Comparison of ENCODE assay signal across 8 cellular contexts in the genomic region with DNA sequence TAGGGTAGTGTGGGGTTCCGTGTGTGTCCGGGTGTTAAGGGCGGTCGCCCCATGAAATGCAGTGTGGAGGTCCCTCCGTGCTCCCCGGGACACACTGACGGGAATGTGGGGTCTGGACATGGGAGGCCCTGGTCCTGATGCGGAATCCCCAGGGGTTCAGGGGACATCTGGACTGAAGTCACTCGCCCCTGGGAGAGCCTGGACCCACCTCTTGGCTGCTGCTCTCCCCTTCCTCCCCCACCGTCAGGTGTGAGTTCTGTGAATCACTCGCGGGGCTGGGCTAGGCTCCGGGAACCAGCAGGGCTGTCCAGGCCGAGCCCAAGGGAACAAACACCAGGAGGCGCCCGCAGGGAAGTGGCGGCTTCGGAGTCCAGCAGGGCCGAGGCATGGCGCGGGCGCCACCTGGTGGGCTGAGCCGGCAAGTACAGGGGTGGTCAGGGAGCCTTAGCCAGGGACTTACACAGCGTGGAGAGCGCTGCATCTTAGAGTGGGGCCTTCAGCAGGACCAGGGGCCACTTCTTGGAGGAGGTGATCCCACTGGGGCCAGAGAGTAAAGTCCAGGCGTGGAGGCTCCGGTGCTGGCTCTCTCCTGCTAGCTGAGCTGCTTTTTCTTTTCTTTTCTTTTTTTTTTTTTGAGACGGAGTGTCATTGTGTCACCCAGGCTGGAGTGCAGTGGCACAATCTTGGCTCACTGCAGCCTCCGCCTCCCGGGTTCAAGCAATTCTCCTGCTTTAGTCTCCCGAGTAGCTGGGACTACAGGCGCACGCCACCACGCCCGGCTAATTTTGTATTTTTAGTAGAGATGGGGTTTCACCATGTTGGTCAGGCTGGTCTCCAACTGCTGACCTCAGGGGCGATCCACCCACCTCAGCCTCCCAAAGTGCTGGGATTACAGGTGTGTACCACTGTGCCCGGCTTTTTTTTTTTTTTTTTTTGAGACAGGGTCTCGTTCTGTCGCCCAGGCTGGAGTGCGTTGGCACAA. TPM values are rescaled to one million over a fixed set of nuclear protein-coding genes. Genes with fewer than 3 reads are reported as not detected.
A peak's percentile ranks its signal among the peaks of the same experiment; 100 is the strongest.
DNase-seq lines count a peak whose midpoint lies in the region; ATAC-seq, FAIRE-seq and TF ChIP-seq lines count a peak whose summit lies in the region.

No MANE protein-coding gene starts in this region.

- H3K27me3 Mint-ChIP-seq in activated T-helper 1 cell treated with anti-CD3 and anti-CD28 coated beads, Interleukin-12 subunit alpha, Interleukin-12 subunit beta, Interleukin-2, Interleukin-4 antibody, amounts not matched to agents 30 ng/mL and 10 ng/mL and 1 ng/mL, durations not matched to agents 14 hours and 24 hours and 36 hours (ENCODE audit: insufficient read depth), result peaks cover 4% of the 10 kb centered on the region
- peaks cover 6% of the 10 kb centered on the region for H3K27me3 Mint-ChIP-seq in neural progenitor cell (ENCODE audit: insufficient read depth, low read depth)

- peak; percentile 100 for TF ChIP-seq CTCF in LNCaP clone FGC (IDR thresholded peaks at IDR 0.05; ENCODE audit: control insufficient read depth, extremely low read depth, insufficient read depth)
- no peak for TF ChIP-seq CTCF in fibroblast of pulmonary artery (IDR thresholded peaks at IDR 0.05; ENCODE audit: low read length, missing control alignments)
- TF ChIP-seq CTCF in neural progenitor cell (IDR thresholded peaks at IDR 0.05), result peak; percentile 99
- peak in 5 of 7 experiments; percentile 98 to 100 (median 99) for TF ChIP-seq CTCF in stomach (IDR thresholded peaks at IDR 0.05)

- intact Hi-C loops in activated T-helper 1 cell treated with anti-CD3 and anti-CD28 coated beads, Interleukin-12 subunit alpha, Interleukin-12 subunit beta, Interleukin-2, Interleukin-4 antibody, amounts not matched to agents 30 ng/mL and 10 ng/mL and 1 ng/mL, durations not matched to agents 14 hours and 24 hours and 36 hours (cut with micrococcal nuclease), result loop anchor here (1.0 to 10.0 kb wide), 4 partner anchors 27 to 727 kb away; a partner anchor contains a TSS
- intact Hi-C loops in stomach (cut with DNase I; ENCODE audit: low total_unique reads), result no loop called here

- H3K4me3 ChIP-seq in LNCaP clone FGC (ENCODE audit: low read depth, low read length), result no peak overlapping the region
- no peak overlapping the region for H3K4me3 ChIP-seq in fibroblast of pulmonary artery (replicated peaks; ENCODE audit: low read depth, low read length)
- H3K4me3 ChIP-seq in neural progenitor cell, result no peak overlapping the region
- no peak overlapping the region for H3K4me3 ChIP-seq in stomach

- H3K27ac ChIP-seq in neural progenitor cell (no peak overlapping the region), stomach (peak overlapping the region in 2 of 5 donors; percentile 44 to 50)

- peaks cover 9% of the 10 kb centered on the region for H3F3A ChIP-seq in neural progenitor cell (ENCODE audit: low read depth)

- H3K36me3 Mint-ChIP-seq in activated T-helper 1 cell treated with anti-CD3 and anti-CD28 coated beads, Interleukin-12 subunit alpha, Interleukin-12 subunit beta, Interleukin-2, Interleukin-4 antibody, amounts not matched to agents 30 ng/mL and 10 ng/mL and 1 ng/mL, durations not matched to agents 14 hours and 24 hours and 36 hours (ENCODE audit: low read depth), result no peaks in the 10 kb centered on the region
- peaks cover 6% of the 10 kb centered on the region for H3K36me3 Mint-ChIP-seq in neural progenitor cell

- peak; percentile 78 for ATAC-seq in GM21723 (IDR thresholded peaks at IDR 0.05; ENCODE audit: unreplicated experiment)

- H2AFZ ChIP-seq in neural progenitor cell (replicated peaks), result no peak overlapping the region

- H3K27ac Mint-ChIP-seq in activated T-helper 1 cell treated with anti-CD3 and anti-CD28 coated beads, Interleukin-12 subunit alpha, Interleukin-12 subunit beta, Interleukin-2, Interleukin-4 antibody, amounts not matched to agents 30 ng/mL and 10 ng/mL and 1 ng/mL, durations not matched to agents 14 hours and 24 hours and 36 hours, result no peak overlapping the region
- H3K27ac Mint-ChIP-seq in neural progenitor cell, result no peak overlapping the region

- 37 to 62% (median 39%) methylated on average over 24 to 40 of the region's 40 CpGs for WGBS in stomach, 5 donors

- H3K4me1 ChIP-seq in neural progenitor cell, result peaks cover 5% of the 10 kb centered on the region
- peaks cover 5 to 14% (median 6%) of the 10 kb centered on the region in 4 donors for H3K4me1 ChIP-seq in stomach

- no peaks in the 10 kb centered on the region for H3K36me3 ChIP-seq in neural progenitor cell
- H3K36me3 ChIP-seq in stomach, result peaks cover 0 to 30% (median 22%) of the 10 kb centered on the region in 4 donors

- FAIRE-seq in RCC 7860 (lab: Jason Lieb, UNC), result no peak

- no peaks in the 10 kb centered on the region for H3K79me2 ChIP-seq in neural progenitor cell (ENCODE audit: low read depth)

- no peak overlapping the region for H3K4me3 Mint-ChIP-seq in activated T-helper 1 cell treated with anti-CD3 and anti-CD28 coated beads, Interleukin-12 subunit alpha, Interleukin-12 subunit beta, Interleukin-2, Interleukin-4 antibody, amounts not matched to agents 30 ng/mL and 10 ng/mL and 1 ng/mL, durations not matched to agents 14 hours and 24 hours and 36 hours
- H3K4me3 Mint-ChIP-seq in neural progenitor cell, result no peak overlapping the region

- no peak for TF ChIP-seq EP300 in stomach (IDR thresholded peaks at IDR 0.05)

- no peaks in the 10 kb centered on the region for H3K9me3 Mint-ChIP-seq in activated T-helper 1 cell treated with anti-CD3 and anti-CD28 coated beads, Interleukin-12 subunit alpha, Interleukin-12 subunit beta, Interleukin-2, Interleukin-4 antibody, amounts not matched to agents 30 ng/mL and 10 ng/mL and 1 ng/mL, durations not matched to agents 14 hours and 24 hours and 36 hours
- no peaks in the 10 kb centered on the region for H3K9me3 Mint-ChIP-seq in neural progenitor cell

- H3K4me2 ChIP-seq in neural progenitor cell, result no peak overlapping the region

- peak; percentile 44 for DNase-seq in DMS153 (lab: John Stamatoyannopoulos, UW)
- DNase-seq in LNCaP clone FGC (ENCODE audit: low read depth), result peak; percentile 63
- peak; percentile 67 for DNase-seq in RCC 7860 (ENCODE audit: low spot score)
- DNase-seq in activated T-helper 1 cell treated with anti-CD3 and anti-CD28 coated beads, Interleukin-12 subunit alpha, Interleukin-12 subunit beta, Interleukin-2, Interleukin-4 antibody, amounts not matched to agents 30 ng/mL and 10 ng/mL and 1 ng/mL, durations not matched to agents 14 hours and 24 hours and 36 hours (ENCODE audit: low spot score), result peak; percentile 78
- DNase-seq in fibroblast of pulmonary artery (ENCODE audit: low read depth), result peak; percentile 92
- DNase-seq in neural progenitor cell (ENCODE audit: low spot score), result peak; percentile 91
- peak; percentile 95 for DNase-seq in stomach

- H3K9me3 ChIP-seq in neural progenitor cell (ENCODE audit: low read depth), result no peaks in the 10 kb centered on the region
- H3K9me3 ChIP-seq in stomach, result no peaks in the 10 kb centered on the region

- H3K27me3 ChIP-seq in neural progenitor cell (no peaks in the 10 kb centered on the region), stomach (peaks cover 0 to 11% (median 0%) of the 10 kb centered on the region in 3 donors)

- no peak for TF ChIP-seq POLR2A in stomach (IDR thresholded peaks at IDR 0.05)

- H3K9ac ChIP-seq in neural progenitor cell, result no peak overlapping the region

- H4K20me1 ChIP-seq in neural progenitor cell (ENCODE audit: low read depth), result peaks cover 24% of the 10 kb centered on the region

- H3K4me1 Mint-ChIP-seq in activated T-helper 1 cell treated with anti-CD3 and anti-CD28 coated beads, Interleukin-12 subunit alpha, Interleukin-12 subunit beta, Interleukin-2, Interleukin-4 antibody, amounts not matched to agents 30 ng/mL and 10 ng/mL and 1 ng/mL, durations not matched to agents 14 hours and 24 hours and 36 hours (ENCODE audit: low read depth), result no peaks in the 10 kb centered on the region
- H3K4me1 Mint-ChIP-seq in neural progenitor cell, result no peaks in the 10 kb centered on the region

RNA-seq across cellular contexts. Expression of a gene that starts 20.1 kb away (rescaled TPM):
- total RNA-seq in activated T-helper 1 cell treated with anti-CD3 and anti-CD28 coated beads, Interleukin-12 subunit alpha, Interleukin-12 subunit beta, Interleukin-2, Interleukin-4 antibody, amounts not matched to agents 30 ng/mL and 10 ng/mL and 1 ng/mL, durations not matched to agents 14 hours and 24 hours and 36 hours, result 0.39 and 0.86 TPM in 2 replicates
- 28.2 and 35.4 TPM in 2 replicates for total RNA-seq in neural progenitor cell (ENCODE audit: low replicate concordance)
- 10 to 100 TPM in 1 of 5 donors, 1 to 10 TPM in 3, under 1 TPM in 1; 0.29 to 12.9 (median 5.3) TPM for total RNA-seq in stomach
- 1 to 10 TPM; 3.3 to 9.0 (median 6.0) TPM for polyA plus RNA-seq in stomach

Comparison
In these comparisons a context has a peak if more than half of its experiments do, and no peak if none do; other contexts are left out.
1. DNase-seq: peak in every context shown above with its lines; median percentile 95 in stomach; 92 in fibroblast of pulmonary artery; 91 in neural progenitor cell; 78 in activated T-helper 1 cell treated with anti-CD3 and anti-CD28 coated beads, Interleukin-12 subunit alpha, Interleukin-12 subunit beta, Interleukin-2, Interleukin-4 antibody, amounts not matched to agents 30 ng/mL and 10 ng/mL and 1 ng/mL, durations not matched to agents 14 hours and 24 hours and 36 hours; 67 in RCC 7860; 63 in LNCaP clone FGC; 44 in DMS153.